ENCODE assay signal across 8 cellular contexts in genomic region chr14:21068521-21069387, GRCh38. TPM values are rescaled to one million over a fixed set of nuclear protein-coding genes. Genes with fewer than 3 reads are reported as not detected.
DNase-seq lines count a peak whose midpoint lies in the region; ATAC-seq and TF ChIP-seq lines count a peak whose summit lies in the region.

No MANE protein-coding gene starts in this region.

- ATAC-seq in HG03039 (IDR thresholded peaks at IDR 0.05; ENCODE audit: unreplicated experiment) = no peak

- peak; percentile 8 for DNase-seq in stimulated activated CD4-positive, alpha-beta T cell treated with anti-CD3 and anti-CD28 coated beads, Interleukin-12 subunit alpha, Interleukin-12 subunit beta, amount 100 ng/mL, for 4 hours
- no peak for DNase-seq in stimulated activated CD4-positive, alpha-beta T cell treated with anti-CD3 and anti-CD28 coated beads, Interleukin-2, amount 100 ng/mL, for 48 hours
- DNase-seq in NCI-H2171 treated with DMSO at 0.1 percent for 48 hours (lab: John Stamatoyannopoulos, UW) (peak; percentile 91), ecto neural progenitor cell (ENCODE audit: low spot score) (peak; percentile 72), lower leg skin (ENCODE audit: low spot score in 2 of 2) (peak in 1 of 2 donors; percentile 88)
- DNase-seq in stimulated activated CD8-positive, alpha-beta memory T cell treated with anti-CD3 and anti-CD28 coated beads, Interleukin-4, amount 100 ng/mL, for 48 hours = peak; percentile 61

- H3K4me3 ChIP-seq in WI38 (ENCODE audit: low read depth, low read length) (peak overlapping the region; percentile 82), lower leg skin (ENCODE audit: low read depth, poor library complexity, severe bottlenecking) (peak overlapping the region; percentile 5)

- no peak for TF ChIP-seq POLR2A in lower leg skin (IDR thresholded peaks at IDR 0.05)

- WGBS in lower leg skin, 2 donors = 13 to 25% methylated on average over 45 of the region's 45 CpGs

- TF ChIP-seq CTCF in WI38 (IDR thresholded peaks at IDR 0.05; ENCODE audit: low read depth, low read length) = peak; percentile 60
- TF ChIP-seq CTCF in lower leg skin (IDR thresholded peaks at IDR 0.05) = peak in 1 of 3 donors; percentile 48

- intact Hi-C loops in lower leg skin (cut with DNase I; ENCODE audit: low total_unique reads) = no loop called here

RNA-seq across cellular contexts. Expression of gene ARHGEF40, which starts 1.4 kb away (rescaled TPM):
- 10 to 100 TPM in 3 of 4 donors, 1 to 10 TPM in 1; 7.5 to 21.2 (median 14.4) TPM for total RNA-seq in lower leg skin

RNA-seq across cellular contexts. Expression of gene RNASE8, which starts 11.1 kb away (rescaled TPM):
- not detected for total RNA-seq in lower leg skin

RNA-seq across cellular contexts. Expression of gene RNASE7, which starts 26.6 kb away (rescaled TPM):
- total RNA-seq in lower leg skin = 10 to 100 TPM; 34.1 to 83.3 (median 47.8) TPM

RNA-seq across cellular contexts. Expression of gene ZNF219, which starts 29.7 kb away (rescaled TPM):
- 10 to 100 TPM; 56.9 to 89.9 (median 82.2) TPM for total RNA-seq in lower leg skin

RNA-seq across cellular contexts. Expression of gene TMEM253, which starts 32.1 kb away (rescaled TPM):
- 1 to 10 TPM in 1 of 4 donors, under 1 TPM in 1, not detected in 2; 0.39 to 1.0 TPM for total RNA-seq in lower leg skin

Comparison
In these comparisons a context has a peak if more than half of its experiments do, and no peak if none do; other contexts are left out.
1. DNase-seq: peak in stimulated activated CD4-positive, alpha-beta T cell treated with anti-CD3 and anti-CD28 coated beads, Interleukin-12 subunit alpha, Interleukin-12 subunit beta, amount 100 ng/mL, for 4 hours (single experiment), NCI-H2171 treated with DMSO at 0.1 percent for 48 hours (single experiment), ecto neural progenitor cell (single experiment) and stimulated activated CD8-positive, alpha-beta memory T cell treated with anti-CD3 and anti-CD28 coated beads, Interleukin-4, amount 100 ng/mL, for 48 hours (single experiment); none in stimulated activated CD4-positive, alpha-beta T cell treated with anti-CD3 and anti-CD28 coated beads, Interleukin-2, amount 100 ng/mL, for 48 hours (0 of 2).